In the genomic region with DNA sequence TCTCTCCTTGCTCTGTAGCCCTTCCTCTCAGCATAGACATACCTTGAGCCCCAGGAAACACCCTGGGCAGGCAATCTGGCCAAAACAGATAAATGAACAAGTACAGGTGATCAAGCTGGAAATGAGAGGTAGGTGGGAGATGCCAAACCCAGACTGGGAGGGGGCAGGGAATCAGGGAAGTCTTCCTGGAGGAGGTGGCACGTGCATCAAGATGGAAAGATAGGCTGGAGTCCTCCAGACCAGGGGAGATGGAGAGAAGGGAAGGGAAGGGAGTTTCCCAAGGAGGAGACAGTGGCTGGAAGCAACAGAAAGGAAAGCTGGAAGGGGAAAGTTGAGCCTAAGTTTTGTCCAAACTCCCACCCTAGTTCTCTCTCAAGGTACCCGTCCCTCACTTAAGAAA, we compare ENCODE assay signal across 33 cellular contexts. TPM values are rescaled to one million over a fixed set of nuclear protein-coding genes. Genes with fewer than 3 reads are reported as not detected.
DNase-seq lines count a peak whose midpoint lies in the region; ATAC-seq, FAIRE-seq and TF ChIP-seq lines count a peak whose summit lies in the region.
"Had no signal": no experiment of that assay in that cellular context is flagged by ENCODE, and none has a peak within 500 bp of the region (broad histone marks: within the 10 kb centered on the region; RNA-seq: fewer than 3 reads in every experiment).

No MANE protein-coding gene starts in this region.

- POLR2A ChIA-PET in A549 (lab: Yijun Ruan, JAX) = no interaction called here

- TF ChIP-seq POLR2A in A549 (IDR thresholded peaks at IDR 0.05; ENCODE audit: low read length) = no peak
- no peak for TF ChIP-seq POLR2A in upper lobe of left lung (IDR thresholded peaks at IDR 0.05)

- H3K27me3 ChIP-seq in bronchial epithelial cell (ENCODE audit: control insufficient read depth, insufficient read depth, low read length) (no peaks in the 10 kb centered on the region), osteoblast (ENCODE audit: insufficient read depth, low read length) (no peaks in the 10 kb centered on the region), GM23338 (ENCODE audit: insufficient read depth) (no peaks in the 10 kb centered on the region), upper lobe of left lung (no peaks in the 10 kb centered on the region)
- H3K27me3 ChIP-seq: BLaER1 had no signal

- DNase-seq in A549 (ENCODE audit: low read depth in 1 of 2, low spot score in 1 of 2) (no peak), bronchial epithelial cell (ENCODE audit: low read depth) (no peak), nephron progenitor cell (no peak), osteoblast (ENCODE audit: insufficient read length, low spot score, missing footprints) (peak; percentile 51), Right ventricle myocardium superior (no peak), GM23338 (ENCODE audit: low spot score) (no peak), NCI-H345 treated with DMSO at 0.1 percent for 48 hours (lab: John Stamatoyannopoulos, UW; ENCODE audit: unreplicated experiment) (no peak), upper lobe of left lung (no peak)
- DNase-seq: ACHN; BE2C; C1 segment of cervical spinal cord; CD4-positive, alpha-beta memory T cell; CD4-positive, CD25-positive, alpha-beta regulatory T cell; CD8-positive, alpha-beta memory T cell; COR-L47; DMS 273 treated with DMSO at 0.1 percent for 48 hours; DMS153; DMS53; DMS79; DND-41; EL; GDM1 had no signal

- intact Hi-C loops in Right ventricle myocardium superior (cut with DNase I) = no loop called here

- H4K20me1 ChIP-seq in osteoblast (ENCODE audit: insufficient read depth, low read length) = no peaks in the 10 kb centered on the region
- H4K20me1 ChIP-seq in GM23338 (replicated peaks; ENCODE audit: insufficient read depth) = no peaks in the 10 kb centered on the region
- H4K20me1 ChIP-seq: BLaER1 had no signal

- H3K4me1 ChIP-seq in A549 (no peaks in the 10 kb centered on the region), osteoblast (ENCODE audit: insufficient read depth, low read length) (no peaks in the 10 kb centered on the region), GM23338 (ENCODE audit: insufficient read depth) (no peaks in the 10 kb centered on the region), upper lobe of left lung (no peaks in the 10 kb centered on the region)
- H3K4me1 ChIP-seq: BE2C had no signal

- 84% methylated on average over 2 of the region's 2 CpGs for WGBS in A549 (ENCODE audit: missing lambda C conversion rate)
- WGBS in upper lobe of left lung, 2 donors = 75 to 83% methylated on average over 2 of the region's 2 CpGs

- TF ChIP-seq CTCF in A549 (IDR thresholded peaks at IDR 0.05) = no peak
- no peak for TF ChIP-seq CTCF in bronchial epithelial cell (IDR thresholded peaks at IDR 0.05; ENCODE audit: insufficient read depth, low read length, severe bottlenecking)
- TF ChIP-seq CTCF in nephron progenitor cell (IDR thresholded peaks at IDR 0.05) = no peak
- no peak for TF ChIP-seq CTCF in osteoblast (IDR thresholded peaks at IDR 0.05; ENCODE audit: extremely low read depth, low read depth, low read length)
- TF ChIP-seq CTCF in GM23338 (conservative IDR thresholded peaks at IDR 0.05; ENCODE audit: low read depth in 2 of 2) = no peak
- TF ChIP-seq CTCF in upper lobe of left lung (IDR thresholded peaks at IDR 0.05) = no peak

- H3K36me3 Mint-ChIP-seq in nephron progenitor cell (ENCODE audit: low read depth) (no peaks in the 10 kb centered on the region), GM23338 (ENCODE audit: low read depth) (peaks cover 47% of the 10 kb centered on the region)
- H3K36me3 Mint-ChIP-seq: CD14-positive monocyte; CD4-positive, alpha-beta memory T cell; CD4-positive, CD25-positive, alpha-beta regulatory T cell; CD8-positive, alpha-beta memory T cell had no signal

- no peaks in the 10 kb centered on the region for H3K9me3 ChIP-seq in A549
- no peaks in the 10 kb centered on the region for H3K9me3 ChIP-seq in osteoblast (ENCODE audit: low read depth, low read length)
- H3K9me3 ChIP-seq in upper lobe of left lung = no peaks in the 10 kb centered on the region
- H3K9me3 ChIP-seq: BE2C, BLaER1 had no signal

- TF ChIP-seq EP300 in A549 (IDR thresholded peaks at IDR 0.05) (no peak), upper lobe of left lung (IDR thresholded peaks at IDR 0.05) (no peak)

- no peak overlapping the region for H3K4me3 ChIP-seq in A549
- no peak overlapping the region for H3K4me3 ChIP-seq in bronchial epithelial cell (ENCODE audit: low read depth, low read length)
- no peak overlapping the region for H3K4me3 ChIP-seq in osteoblast (ENCODE audit: insufficient read depth, low read length)
- no peak overlapping the region for H3K4me3 ChIP-seq in GM23338
- H3K4me3 ChIP-seq in upper lobe of left lung = no peak overlapping the region
- H3K4me3 ChIP-seq: BLaER1, GM12878 had no signal

- H3K4me3 Mint-ChIP-seq in nephron progenitor cell = no peak overlapping the region
- H3K4me3 Mint-ChIP-seq in GM23338 = no peak overlapping the region
- H3K4me3 Mint-ChIP-seq: CD14-positive monocyte; CD4-positive, CD25-positive, alpha-beta regulatory T cell; CD8-positive, alpha-beta memory T cell had no signal

- H3K27ac ChIP-seq in A549 (no peak overlapping the region), osteoblast (ENCODE audit: low read depth, low read length) (no peak overlapping the region), GM23338 (ENCODE audit: low read depth) (no peak overlapping the region), upper lobe of left lung (no peak overlapping the region)
- H3K27ac ChIP-seq: 22Rv1, BLaER1 had no signal

- H3K27ac Mint-ChIP-seq in nephron progenitor cell = peak overlapping the region; percentile 52
- no peak overlapping the region for H3K27ac Mint-ChIP-seq in GM23338
- H3K27ac Mint-ChIP-seq: CD4-positive, alpha-beta memory T cell; CD4-positive, CD25-positive, alpha-beta regulatory T cell had no signal

- H3F3A ChIP-seq in GM23338 (replicated peaks; ENCODE audit: low read depth) = no peaks in the 10 kb centered on the region

- H3K4me1 Mint-ChIP-seq in nephron progenitor cell (peaks cover 28% of the 10 kb centered on the region), GM23338 (no peaks in the 10 kb centered on the region)
- H3K4me1 Mint-ChIP-seq: CD14-positive monocyte; CD4-positive, alpha-beta memory T cell; CD4-positive, CD25-positive, alpha-beta regulatory T cell; CD8-positive, alpha-beta memory T cell had no signal

- TF ChIP-seq RAD21 in A549 (conservative IDR thresholded peaks at IDR 0.05 in 1 of 2, IDR thresholded peaks at IDR 0.05 in 1 of 2) = no peak

- H3K36me3 ChIP-seq in bronchial epithelial cell (ENCODE audit: control insufficient read depth, insufficient read depth, low read length) (no peaks in the 10 kb centered on the region), osteoblast (ENCODE audit: insufficient read depth, low read length) (no peaks in the 10 kb centered on the region), GM23338 (ENCODE audit: insufficient read depth) (no peaks in the 10 kb centered on the region), upper lobe of left lung (no peaks in the 10 kb centered on the region)
- H3K36me3 ChIP-seq: BE2C, BLaER1 had no signal

- CTCF ChIA-PET in A549 (lab: Yijun Ruan, JAX) = interaction anchor here (0.7 kb wide), 1 partner anchor 362 kb away, joined by 3 read pairs; no protein-coding TSS in a partner anchor

- FAIRE-seq in A549 (lab: Jason Lieb, UNC) (no peak), bronchial epithelial cell (lab: Jason Lieb, UNC) (peak; percentile 13)
- FAIRE-seq: GM12878, GM12892, GM18507 had no signal

- no peaks in the 10 kb centered on the region for H3K9me3 Mint-ChIP-seq in nephron progenitor cell
- peaks cover 94% of the 10 kb centered on the region for H3K9me3 Mint-ChIP-seq in GM23338

- H3K4me2 ChIP-seq in A549 = no peak overlapping the region
- H3K4me2 ChIP-seq in osteoblast (ENCODE audit: insufficient read depth, low read length) = no peak overlapping the region
- no peak overlapping the region for H3K4me2 ChIP-seq in GM23338

- H3K79me2 ChIP-seq in osteoblast (ENCODE audit: insufficient read depth, low read length) = no peaks in the 10 kb centered on the region
- H3K79me2 ChIP-seq in GM23338 (replicated peaks; ENCODE audit: insufficient read depth) = no peaks in the 10 kb centered on the region

- H3K27me3 Mint-ChIP-seq in nephron progenitor cell (ENCODE audit: low read depth, poor library complexity) (peaks cover 12% of the 10 kb centered on the region), GM23338 (ENCODE audit: insufficient read depth, low read depth, poor library complexity) (peaks cover 5% of the 10 kb centered on the region)

- H2AFZ ChIP-seq in osteoblast (ENCODE audit: low read length) (no peak overlapping the region), GM23338 (no peak overlapping the region)

- ATAC-seq in A549 = no peak
- ATAC-seq in Right ventricle myocardium superior (ENCODE audit: poor library complexity) = no peak
- no peak for ATAC-seq in GM23338
- ATAC-seq in upper lobe of left lung (ENCODE audit: low FRiP score in 2 of 2) = no peak
- ATAC-seq: GM12878 had no signal

- H3K9me2 ChIP-seq in GM23338 (ENCODE audit: insufficient read depth) = no peaks in the 10 kb centered on the region

TF ChIP-seq in A549, 52 proteins besides CTCF, POLR2A, EP300 and RAD21:
- no peak for TF ChIP-seq BHLHE40 (IDR thresholded peaks at IDR 0.05; ENCODE audit: low read depth, low read length)
- peak; percentile 80 for TF ChIP-seq ZFP36 (IDR thresholded peaks at IDR 0.05; ENCODE audit: borderline replicate concordance, partially characterized antibody)

TF ChIP-seq in GM23338, 12 proteins besides CTCF, POLR2A, EP300 and RAD21 (continues in another document):
- no peak for TF ChIP-seq NANOG (IDR thresholded peaks at IDR 0.05; ENCODE audit: borderline replicate concordance)
- no peak for TF ChIP-seq CREB1 (CRISPR knock-in tag; IDR thresholded peaks at IDR 0.05; ENCODE audit: low read depth)
- TF ChIP-seq, protein P1, sequence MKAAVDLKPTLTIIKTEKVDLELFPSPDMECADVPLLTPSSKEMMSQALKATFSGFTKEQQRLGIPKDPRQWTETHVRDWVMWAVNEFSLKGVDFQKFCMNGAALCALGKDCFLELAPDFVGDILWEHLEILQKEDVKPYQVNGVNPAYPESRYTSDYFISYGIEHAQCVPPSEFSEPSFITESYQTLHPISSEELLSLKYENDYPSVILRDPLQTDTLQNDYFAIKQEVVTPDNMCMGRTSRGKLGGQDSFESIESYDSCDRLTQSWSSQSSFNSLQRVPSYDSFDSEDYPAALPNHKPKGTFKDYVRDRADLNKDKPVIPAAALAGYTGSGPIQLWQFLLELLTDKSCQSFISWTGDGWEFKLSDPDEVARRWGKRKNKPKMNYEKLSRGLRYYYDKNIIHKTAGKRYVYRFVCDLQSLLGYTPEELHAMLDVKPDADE (IDR thresholded peaks at IDR 0.05) = no peak

RNA-seq across cellular contexts. Expression of gene MUC16, which starts 1.7 kb away (rescaled TPM):
- polyA plus RNA-seq in A549 (2011; rRNA removed) = 0.23 and 0.67 TPM in 2 replicates
- 0.04 and 0.05 TPM in 2 replicates for polyA plus RNA-seq in A549 (2012; cell fraction: cytosol; rRNA removed)
- 0.15 and 0.20 TPM in 2 replicates for polyA plus RNA-seq in A549 (2012; cell fraction: nucleus; rRNA removed)
- 0.01 to 0.03 TPM in 2 of 3 replicates, not detected in the other for polyA plus RNA-seq in A549 (2017; fragmentation: RNase III; extraction: RNeasy Plus Mini Kit Qiagen cat#74134 plus additional on column Dnase treatment)
- polyA minus RNA-seq in A549 (2011; rRNA and poly(A)+ RNA removed) = 0.78 and 0.83 TPM in 2 replicates
- 0.26 TPM in 2 replicates for total RNA-seq in bronchial epithelial cell
- total RNA-seq in osteoblast = not detected in 2 replicates
- total RNA-seq in Right ventricle myocardium superior = not detected
- 0.16 and 0.42 TPM in 2 replicates for total RNA-seq in GM23338 (2014; rRNA removed; shearing (Covaris generic))
- 0.06 and 0.07 TPM in 2 replicates for polyA plus RNA-seq in GM23338 (2016; fragmentation: Nextera tagmentation; extraction: Ambion mirVana)
- total RNA-seq in upper lobe of left lung = 10 to 100 TPM in 1 of 6 donors, 1 to 10 TPM in 2, under 1 TPM in 3; 0.15 to 24.7 (median 0.82) TPM
- total RNA-seq: A172; A673; CD4-positive, alpha-beta memory T cell; Daoy; G401; GM12878 had no signal
- polyA plus RNA-seq: AG04450; CD14-positive monocyte; CD4-positive, alpha-beta memory T cell; CD4-positive, CD25-positive, alpha-beta regulatory T cell had no signal
